ENCODE assay signal across 4 cellular contexts in the genomic region with DNA sequence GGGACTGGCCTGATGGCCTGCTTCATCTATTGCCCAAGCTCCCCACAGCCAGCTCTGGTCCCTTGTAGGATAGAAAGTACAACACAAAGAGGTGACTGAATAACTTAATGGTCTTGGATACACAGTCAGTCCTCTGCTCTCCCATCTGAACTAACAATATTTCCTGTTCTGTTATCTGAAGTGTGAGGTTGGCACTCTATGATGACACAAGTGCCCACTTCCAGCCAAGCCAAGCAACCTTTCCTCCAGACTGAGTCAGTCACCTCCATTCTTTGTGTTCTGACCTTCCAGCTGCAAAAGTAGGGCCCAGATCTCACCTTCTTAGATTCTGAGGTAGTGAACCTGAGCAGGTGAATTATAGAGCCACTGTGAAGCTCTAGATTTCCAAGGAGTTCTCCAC. TPM values are rescaled to one million over a fixed set of nuclear protein-coding genes. Genes with fewer than 3 reads are reported as not detected.
"Had no signal": no experiment of that assay in that cellular context is flagged by ENCODE, and none has a peak within 500 bp of the region (broad histone marks: within the 10 kb centered on the region; RNA-seq: fewer than 3 reads in every experiment).

No MANE protein-coding gene starts in this region.

RNA-seq across cellular contexts. Expression of gene NUDT4B, which starts 8.9 kb away (rescaled TPM):
- total RNA-seq: activated CD8-positive, alpha-beta T cell treated with anti-CD3 and anti-CD28 coated beads for 36 hours; activated naive CD4-positive, alpha-beta T cell treated with anti-CD3 and anti-CD28 coated beads for 36 hours; T-helper 17 cell had no signal
- polyA plus RNA-seq: cardiac muscle cell had no signal
